Comparison of ENCODE assay signal across 15 cellular contexts in genomic region chr10:53356616-53357349, GRCh38.
A peak's percentile ranks its signal among the peaks of the same experiment; 100 is the strongest.
DNase-seq lines count a peak whose midpoint lies in the region; ATAC-seq and TF ChIP-seq lines count a peak whose summit lies in the region.
"Had no signal": no experiment of that assay in that cellular context is flagged by ENCODE, and none has a peak within 500 bp of the region (broad histone marks: within the 10 kb centered on the region; RNA-seq: fewer than 3 reads in every experiment).

No MANE protein-coding gene starts in this region.

- H3K27ac ChIP-seq in GM23248 (no peak overlapping the region), brain microvascular endothelial cell (no peak overlapping the region)
- H3K27ac ChIP-seq: HL-60 had no signal

- TF ChIP-seq CTCF in brain microvascular endothelial cell (IDR thresholded peaks at IDR 0.05; ENCODE audit: low read depth, low read length, missing control alignments): no peak
- no peak for TF ChIP-seq CTCF in GM10248 (IDR thresholded peaks at IDR 0.05; ENCODE audit: control extremely low read depth, extremely low read depth, low read depth, missing control alignments)

- no peaks in the 10 kb centered on the region for H3K27me3 ChIP-seq in GM23248 (replicated peaks; ENCODE audit: insufficient read depth)
- H3K27me3 ChIP-seq in MG63: no peaks in the 10 kb centered on the region
- no peaks in the 10 kb centered on the region for H3K27me3 ChIP-seq in brain microvascular endothelial cell (replicated peaks)

- WGBS in GM23248 (ENCODE audit: low coverage in 1 of 2, low lambda C conversion rate in 2 of 2, missing lambda C conversion rate in 2 of 2), 2 experiments: 33 to 36% methylated on average over 3 of the region's 3 CpGs

- H3F3A ChIP-seq in GM23248 (ENCODE audit: insufficient read depth): no peaks in the 10 kb centered on the region

- peak; percentile 2 for DNase-seq in GM23248
- DNase-seq in MG63: peak; percentile 2
- peak; percentile 26 for DNase-seq in brain microvascular endothelial cell
- peak; percentile 12 for DNase-seq in kidney glomerular epithelial cell (lab: John Stamatoyannopoulos, UW)
- no peak for DNase-seq in GM10248 (ENCODE audit: extremely low spot score)
- no peak for DNase-seq in COLO668 (lab: John Stamatoyannopoulos, UW; ENCODE audit: unreplicated experiment)
- DNase-seq: ACHN; CD4-positive, alpha-beta memory T cell; EL; H7; NCI-H187 treated with DMSO at 0.1 percent for 48 hours; NCI-H446 treated with DMSO at 0.1 percent for 48 hours; SIG-M5 had no signal

- no peak for ATAC-seq in GM21786 (IDR thresholded peaks at IDR 0.05; ENCODE audit: unreplicated experiment)

- H3K4me3 ChIP-seq in GM23248: no peak overlapping the region
- no peak overlapping the region for H3K4me3 ChIP-seq in MG63
- no peak overlapping the region for H3K4me3 ChIP-seq in brain microvascular endothelial cell (ENCODE audit: low read depth, low read length)

- H3K4me1 ChIP-seq in GM23248 (ENCODE audit: insufficient read depth): no peaks in the 10 kb centered on the region; the same call in 1 of the 2 replicates

- no peak overlapping the region for H3K4me2 ChIP-seq in GM23248 (ENCODE audit: unreplicated experiment)

- H2AFZ ChIP-seq in GM23248: no peak overlapping the region

- no peaks in the 10 kb centered on the region for H3K9me3 ChIP-seq in GM23248 (ENCODE audit: low read depth)
- H3K9me3 ChIP-seq in MG63: no peaks in the 10 kb centered on the region

- no peaks in the 10 kb centered on the region for H4K20me1 ChIP-seq in GM23248 (ENCODE audit: insufficient read depth)

- H3K9ac ChIP-seq in GM23248: no peak overlapping the region

- no peaks in the 10 kb centered on the region for H3K9me2 ChIP-seq in GM23248 (ENCODE audit: insufficient read depth)

- H3K36me3 ChIP-seq in GM23248 (ENCODE audit: low read depth): no peaks in the 10 kb centered on the region
- no peaks in the 10 kb centered on the region for H3K36me3 ChIP-seq in MG63
- H3K36me3 ChIP-seq in brain microvascular endothelial cell (replicated peaks): no peaks in the 10 kb centered on the region

- in situ Hi-C loops in GM23248 (cut with MboI) (no loop called here), brain microvascular endothelial cell (cut with HindIII; ENCODE audit: low pct_ligation_motif_present, low sequenced_read_pairs) (no loop called here)

- POLR2A ChIA-PET in GM10248 (lab: Yijun Ruan, JAX): no interaction called here

- H3K79me2 ChIP-seq in GM23248 (ENCODE audit: insufficient read depth): no peaks in the 10 kb centered on the region

- CTCF ChIA-PET in GM10248 (lab: Yijun Ruan, JAX): interaction anchor here (2.9 kb wide), 1 partner anchor 11 kb away, joined by 7 read pairs; no protein-coding TSS in a partner anchor

Comparison
In these comparisons a context has a peak if more than half of its experiments do, and no peak if none do; other contexts are left out.
1. DNase-seq: peak in GM23248 (single experiment), MG63 (single experiment), brain microvascular endothelial cell (single experiment) and kidney glomerular epithelial cell (single experiment); none in GM10248 (single experiment) and COLO668 (single experiment).